ENCODE assay signal across 8 cellular contexts in genomic region chr13:26050568-26051230, GRCh38. TPM values are rescaled to one million over a fixed set of nuclear protein-coding genes. Genes with fewer than 3 reads are reported as not detected.
DNase-seq lines count a peak whose midpoint lies in the region; ATAC-seq and TF ChIP-seq lines count a peak whose summit lies in the region.
"Had no signal": no experiment of that assay in that cellular context is flagged by ENCODE, and none has a peak within 500 bp of the region (broad histone marks: within the 10 kb centered on the region; RNA-seq: fewer than 3 reads in every experiment).

No MANE protein-coding gene starts in this region.

- H3K9me3 ChIP-seq in NT2/D1 (ENCODE audit: insufficient read depth, low read length) = no peaks in the 10 kb centered on the region

- TF ChIP-seq CTCF in GM23338 (conservative IDR thresholded peaks at IDR 0.05; ENCODE audit: low read depth in 2 of 2) (peak in 1 of 2 experiments; percentile 17; a peak in 2 of 4 replicates), epithelial cell of proximal tubule (conservative IDR thresholded peaks at IDR 0.05; ENCODE audit: low read depth, low read length) (no peak)

- no peaks in the 10 kb centered on the region for H3K9me2 ChIP-seq in GM23338 (ENCODE audit: insufficient read depth)

- H3K79me2 ChIP-seq in GM23338 (replicated peaks; ENCODE audit: insufficient read depth) = no peaks in the 10 kb centered on the region; the same call in 1 of the 2 replicates

- H3K4me1 Mint-ChIP-seq in GM23338 = peaks cover 22% of the 10 kb centered on the region

- H3K36me3 ChIP-seq in GM23338 (ENCODE audit: insufficient read depth) (no peaks in the 10 kb centered on the region), NT2/D1 (ENCODE audit: insufficient read depth, insufficient read length, low read length) (peaks cover 5% of the 10 kb centered on the region)

- peak overlapping the region; percentile 94 for H3K4me2 ChIP-seq in GM23338

- peak overlapping the region; percentile 89 for H3K4me3 Mint-ChIP-seq in GM23338
- H3K4me3 Mint-ChIP-seq: IgD-negative memory B cell had no signal

- peak overlapping the region; percentile 74; the same call in 1 of the 2 replicates for H2AFZ ChIP-seq in GM23338

- no peak overlapping the region for H3K27ac ChIP-seq in GM23338 (ENCODE audit: low read depth)

- H3K4me1 ChIP-seq in GM23338 (ENCODE audit: insufficient read depth) (peaks cover 19% of the 10 kb centered on the region), NT2/D1 (ENCODE audit: insufficient read depth, insufficient read length) (peaks cover 2% of the 10 kb centered on the region)

- H3K27me3 Mint-ChIP-seq in GM23338 (ENCODE audit: insufficient read depth, low read depth, poor library complexity) = peaks cover 31% of the 10 kb centered on the region

- H3K4me3 ChIP-seq in GM23338 (peak overlapping the region; percentile 82), NT2/D1 (ENCODE audit: insufficient read length, low read depth) (peak overlapping the region; percentile 50), epithelial cell of proximal tubule (ENCODE audit: low read depth, low read length) (peak overlapping the region; percentile 76)

- ATAC-seq in GM23338 (peak; percentile 50), GM18502 (IDR thresholded peaks at IDR 0.05; ENCODE audit: poor library complexity, unreplicated experiment) (no peak)

- peak overlapping the region; percentile 80 for H3K9ac ChIP-seq in NT2/D1 (ENCODE audit: insufficient read length, low read depth)

- H3K27ac Mint-ChIP-seq in GM23338 = no peak overlapping the region
- H3K27ac Mint-ChIP-seq: IgD-negative memory B cell had no signal

- peak; percentile 79 for DNase-seq in GM23338 (ENCODE audit: low spot score)
- DNase-seq in NT2/D1 (ENCODE audit: low read depth, low spot score) = no peak
- no peak for DNase-seq in epithelial cell of proximal tubule (ENCODE audit: low read depth)
- peak in 6 of 10 donors; percentile 17 to 93 (median 56) for DNase-seq in posterior cingulate gyrus
- DNase-seq in NCI-H2196 (lab: John Stamatoyannopoulos, UW; ENCODE audit: unreplicated experiment) = no peak
- no peak for DNase-seq in NCI-H1694 treated with DMSO at 0.1 percent for 48 hours (lab: John Stamatoyannopoulos, UW)

- H3F3A ChIP-seq in GM23338 (replicated peaks; ENCODE audit: low read depth) = 0 out of 2 replicates have a peak, but pooled peaks cover 6% of the 10 kb centered on the region

- intact Hi-C loops in posterior cingulate gyrus (cut with DNase I) = no loop called here

- no peaks in the 10 kb centered on the region for H3K9me3 Mint-ChIP-seq in GM23338
- H3K9me3 Mint-ChIP-seq: IgD-negative memory B cell had no signal

- 0 out of 2 replicates have a peak, but pooled peaks cover 3% of the 10 kb centered on the region for H4K20me1 ChIP-seq in GM23338 (replicated peaks; ENCODE audit: insufficient read depth)

- H3K36me3 Mint-ChIP-seq in GM23338 (ENCODE audit: low read depth) = peaks cover 17% of the 10 kb centered on the region
- H3K36me3 Mint-ChIP-seq: IgD-negative memory B cell had no signal

- H3K27me3 ChIP-seq in GM23338 (ENCODE audit: insufficient read depth) (peaks cover 58% of the 10 kb centered on the region), NT2/D1 (ENCODE audit: insufficient read depth, insufficient read length) (peaks cover 53% of the 10 kb centered on the region)

TF ChIP-seq in GM23338, 12 proteins besides CTCF, POLR2A, EP300 and RAD21 (continues in another document):
- TF ChIP-seq, protein P1, sequence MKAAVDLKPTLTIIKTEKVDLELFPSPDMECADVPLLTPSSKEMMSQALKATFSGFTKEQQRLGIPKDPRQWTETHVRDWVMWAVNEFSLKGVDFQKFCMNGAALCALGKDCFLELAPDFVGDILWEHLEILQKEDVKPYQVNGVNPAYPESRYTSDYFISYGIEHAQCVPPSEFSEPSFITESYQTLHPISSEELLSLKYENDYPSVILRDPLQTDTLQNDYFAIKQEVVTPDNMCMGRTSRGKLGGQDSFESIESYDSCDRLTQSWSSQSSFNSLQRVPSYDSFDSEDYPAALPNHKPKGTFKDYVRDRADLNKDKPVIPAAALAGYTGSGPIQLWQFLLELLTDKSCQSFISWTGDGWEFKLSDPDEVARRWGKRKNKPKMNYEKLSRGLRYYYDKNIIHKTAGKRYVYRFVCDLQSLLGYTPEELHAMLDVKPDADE (IDR thresholded peaks at IDR 0.05) = no peak
- TF ChIP-seq, protein P2, sequence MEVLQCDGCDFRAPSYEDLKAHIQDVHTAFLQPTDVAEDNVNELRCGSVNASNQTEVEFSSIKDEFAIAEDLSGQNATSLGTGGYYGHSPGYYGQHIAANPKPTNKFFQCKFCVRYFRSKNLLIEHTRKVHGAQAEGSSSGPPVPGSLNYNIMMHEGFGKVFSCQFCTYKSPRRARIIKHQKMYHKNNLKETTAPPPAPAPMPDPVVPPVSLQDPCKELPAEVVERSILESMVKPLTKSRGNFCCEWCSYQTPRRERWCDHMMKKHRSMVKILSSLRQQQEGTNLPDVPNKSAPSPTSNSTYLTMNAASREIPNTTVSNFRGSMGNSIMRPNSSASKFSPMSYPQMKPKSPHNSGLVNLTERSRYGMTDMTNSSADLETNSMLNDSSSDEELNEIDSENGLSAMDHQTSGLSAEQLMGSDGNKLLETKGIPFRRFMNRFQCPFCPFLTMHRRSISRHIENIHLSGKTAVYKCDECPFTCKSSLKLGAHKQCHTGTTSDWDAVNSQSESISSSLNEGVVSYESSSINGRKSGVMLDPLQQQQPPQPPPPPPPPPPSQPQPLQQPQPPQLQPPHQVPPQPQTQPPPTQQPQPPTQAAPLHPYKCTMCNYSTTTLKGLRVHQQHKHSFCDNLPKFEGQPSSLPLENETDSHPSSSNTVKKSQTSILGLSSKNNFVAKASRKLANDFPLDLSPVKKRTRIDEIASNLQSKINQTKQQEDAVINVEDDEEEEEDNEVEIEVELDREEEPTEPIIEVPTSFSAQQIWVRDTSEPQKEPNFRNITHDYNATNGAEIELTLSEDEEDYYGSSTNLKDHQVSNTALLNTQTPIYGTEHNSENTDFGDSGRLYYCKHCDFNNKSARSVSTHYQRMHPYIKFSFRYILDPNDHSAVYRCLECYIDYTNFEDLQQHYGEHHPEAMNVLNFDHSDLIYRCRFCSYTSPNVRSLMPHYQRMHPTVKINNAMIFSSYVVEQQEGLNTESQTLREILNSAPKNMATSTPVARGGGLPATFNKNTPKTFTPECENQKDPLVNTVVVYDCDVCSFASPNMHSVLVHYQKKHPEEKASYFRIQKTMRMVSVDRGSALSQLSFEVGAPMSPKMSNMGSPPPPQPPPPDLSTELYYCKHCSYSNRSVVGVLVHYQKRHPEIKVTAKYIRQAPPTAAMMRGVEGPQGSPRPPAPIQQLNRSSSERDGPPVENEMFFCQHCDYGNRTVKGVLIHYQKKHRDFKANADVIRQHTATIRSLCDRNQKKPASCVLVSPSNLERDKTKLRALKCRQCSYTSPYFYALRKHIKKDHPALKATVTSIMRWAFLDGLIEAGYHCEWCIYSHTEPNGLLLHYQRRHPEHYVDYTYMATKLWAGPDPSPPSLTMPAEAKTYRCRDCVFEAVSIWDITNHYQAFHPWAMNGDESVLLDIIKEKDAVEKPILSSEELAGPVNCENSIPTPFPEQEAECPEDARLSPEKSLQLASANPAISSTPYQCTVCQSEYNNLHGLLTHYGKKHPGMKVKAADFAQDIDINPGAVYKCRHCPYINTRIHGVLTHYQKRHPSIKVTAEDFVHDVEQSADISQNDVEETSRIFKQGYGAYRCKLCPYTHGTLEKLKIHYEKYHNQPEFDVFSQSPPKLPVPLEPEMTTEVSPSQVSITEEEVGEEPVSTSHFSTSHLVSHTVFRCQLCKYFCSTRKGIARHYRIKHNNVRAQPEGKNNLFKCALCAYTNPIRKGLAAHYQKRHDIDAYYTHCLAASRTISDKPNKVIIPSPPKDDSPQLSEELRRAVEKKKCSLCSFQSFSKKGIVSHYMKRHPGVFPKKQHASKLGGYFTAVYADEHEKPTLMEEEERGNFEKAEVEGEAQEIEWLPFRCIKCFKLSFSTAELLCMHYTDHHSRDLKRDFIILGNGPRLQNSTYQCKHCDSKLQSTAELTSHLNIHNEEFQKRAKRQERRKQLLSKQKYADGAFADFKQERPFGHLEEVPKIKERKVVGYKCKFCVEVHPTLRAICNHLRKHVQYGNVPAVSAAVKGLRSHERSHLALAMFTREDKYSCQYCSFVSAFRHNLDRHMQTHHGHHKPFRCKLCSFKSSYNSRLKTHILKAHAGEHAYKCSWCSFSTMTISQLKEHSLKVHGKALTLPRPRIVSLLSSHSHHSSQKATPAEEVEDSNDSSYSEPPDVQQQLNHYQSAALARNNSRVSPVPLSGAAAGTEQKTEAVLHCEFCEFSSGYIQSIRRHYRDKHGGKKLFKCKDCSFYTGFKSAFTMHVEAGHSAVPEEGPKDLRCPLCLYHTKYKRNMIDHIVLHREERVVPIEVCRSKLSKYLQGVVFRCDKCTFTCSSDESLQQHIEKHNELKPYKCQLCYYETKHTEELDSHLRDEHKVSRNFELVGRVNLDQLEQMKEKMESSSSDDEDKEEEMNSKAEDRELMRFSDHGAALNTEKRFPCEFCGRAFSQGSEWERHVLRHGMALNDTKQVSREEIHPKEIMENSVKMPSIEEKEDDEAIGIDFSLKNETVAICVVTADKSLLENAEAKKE (CRISPR knock-in tag; IDR thresholded peaks at IDR 0.05) = no peak
- no peak for TF ChIP-seq EZH2 (IDR thresholded peaks at IDR 0.05; ENCODE audit: low read depth, unreplicated experiment)
- TF ChIP-seq CREB1 (CRISPR knock-in tag; IDR thresholded peaks at IDR 0.05; ENCODE audit: low read depth) = no peak
- TF ChIP-seq STAT1 (IDR thresholded peaks at IDR 0.05; ENCODE audit: unreplicated experiment) = no peak
- TF ChIP-seq JUNB (IDR thresholded peaks at IDR 0.05; ENCODE audit: unreplicated experiment) = no peak

RNA-seq across cellular contexts. Expression of gene SHISA2, which starts 1.1 kb away (rescaled TPM):
- 33.4 and 37.4 TPM in 2 replicates for total RNA-seq in GM23338 (2014; rRNA removed; shearing (Covaris generic))
- polyA plus RNA-seq in GM23338 (2016; fragmentation: Nextera tagmentation; extraction: Ambion mirVana) = 17.9 and 18.2 TPM in 2 replicates
- 159 and 170 TPM in 2 replicates for total RNA-seq in epithelial cell of proximal tubule
- polyA plus RNA-seq: IgD-negative memory B cell had no signal

Comparison
In these comparisons a context has a peak if more than half of its experiments do, and no peak if none do; other contexts are left out.
1. DNase-seq: peak in GM23338 (single experiment) and posterior cingulate gyrus (6 of 10); none in NT2/D1 (single experiment), epithelial cell of proximal tubule (single experiment), NCI-H2196 (single experiment) and NCI-H1694 treated with DMSO at 0.1 percent for 48 hours (single experiment).
2. Peak in every context shown above with its lines, with median percentiles within 50 percentile points of each other: H3K4me3 ChIP-seq.